ENCODE assay signal across 7 cellular contexts in genomic region chr3:15332405-15333098, GRCh38. TPM values are rescaled to one million over a fixed set of nuclear protein-coding genes. Genes with fewer than 3 reads are reported as not detected.
A peak's percentile ranks its signal among the peaks of the same experiment; 100 is the strongest.
DNase-seq lines count a peak whose midpoint lies in the region; ATAC-seq and TF ChIP-seq lines count a peak whose summit lies in the region.

TSS of gene SH3BP5 (minus strand) at chr3:15332586. CDS start at chr3:15332408, 178 bp downstream.

- peaks cover 48% of the 10 kb centered on the region for H3K4me1 Mint-ChIP-seq in HFFc6 (ENCODE audit: low read depth)
- H3K4me1 Mint-ChIP-seq in activated B cell treated with CpG ODN at 0.5 μM for 24 hours: peaks cover 62% of the 10 kb centered on the region

- intact Hi-C loops in activated B cell treated with CpG ODN at 0.5 μM for 24 hours (cut with micrococcal nuclease): loop anchor here (1.0 to 2.0 kb wide), 8 partner anchors 13 to 224 kb away; no protein-coding TSS in a partner anchor

- H3K9me3 Mint-ChIP-seq in HFFc6 (no peaks in the 10 kb centered on the region), activated B cell treated with CpG ODN at 0.5 μM for 24 hours (no peaks in the 10 kb centered on the region)

- H3K36me3 Mint-ChIP-seq in HFFc6 (ENCODE audit: low read depth) (peaks cover 7% of the 10 kb centered on the region), activated B cell treated with CpG ODN at 0.5 μM for 24 hours (ENCODE audit: low read depth) (peaks cover 34% of the 10 kb centered on the region)

- peaks cover 6% of the 10 kb centered on the region for H3K27me3 Mint-ChIP-seq in HFFc6 (ENCODE audit: insufficient read depth)
- no peaks in the 10 kb centered on the region for H3K27me3 Mint-ChIP-seq in activated B cell treated with CpG ODN at 0.5 μM for 24 hours

- DNase-seq in GM13976 (ENCODE audit: low spot score) (peak; percentile 89), HFFc6 (peak; percentile 36), NCI-H1105 (lab: John Stamatoyannopoulos, UW) (peak; percentile 21), activated B cell treated with CpG ODN at 0.5 μM for 24 hours (peak; percentile 80), islet precursor cell (peak; percentile 88)
- peak; percentile 64 for DNase-seq in central memory CD4-positive, alpha-beta T cell
- DNase-seq in stimulated activated CD4-positive, alpha-beta T cell treated with anti-CD3 and anti-CD28 coated beads, Interleukin-12 subunit alpha, Interleukin-12 subunit beta, amount 100 ng/mL, for 48 hours (ENCODE audit: low read depth in 2 of 3, low spot score in 1 of 3): peak; percentile 40 to 75 (median 62)

- H3K4me3 Mint-ChIP-seq in HFFc6 (peak within 1 kb of the TSS; percentile 88), activated B cell treated with CpG ODN at 0.5 μM for 24 hours (peak within 1 kb of the TSS; percentile 95)

- POLR2A ChIA-PET in activated B cell treated with CpG ODN at 0.5 μM for 24 hours (lab: Charles Lee): interaction anchor here (0.7 to 8.4 kb wide), 24 partner anchors 9 to 73 kb away, joined by 3 to 118 read pairs (median 4); no protein-coding TSS in a partner anchor

- CTCF ChIA-PET in activated B cell treated with CpG ODN at 0.5 μM for 24 hours (lab: Charles Lee): interaction anchor here (0.6 to 11.0 kb wide), 20 partner anchors 9 to 73 kb away, joined by 3 to 141 read pairs (median 6); no protein-coding TSS in a partner anchor

- TF ChIP-seq CTCF in GM13976 (IDR thresholded peaks at IDR 0.05; ENCODE audit: borderline replicate concordance, control extremely low read depth, extremely low read depth, insufficient read depth, missing control alignments) (peak; percentile 76), HFFc6 (IDR thresholded peaks at IDR 0.05) (peak; percentile 81), activated B cell treated with CpG ODN at 0.5 μM for 24 hours (IDR thresholded peaks at IDR 0.05) (no peak)

- in situ Hi-C loops in GM13976 (cut with MboI; ENCODE audit: low sequenced_read_pairs, unreplicated experiment): no loop called here

- peak; percentile 84 for ATAC-seq in activated B cell treated with CpG ODN at 0.5 μM for 24 hours (ENCODE audit: low read depth)

- peak within 1 kb of the TSS; percentile 57 for H3K27ac Mint-ChIP-seq in HFFc6
- H3K27ac Mint-ChIP-seq in activated B cell treated with CpG ODN at 0.5 μM for 24 hours: peak within 1 kb of the TSS; percentile 96

RNA-seq across cellular contexts. Expression of gene SH3BP5, which starts in this region (rescaled TPM):
- total RNA-seq in HFFc6 (2021; fragmentation: NEBNext Ultra II Directional; extraction: Animal tissue kit (Norgen Biotek cat#: 25700)): 10 to 100 TPM; 10.8 to 14.2 (median 11.9) TPM
- total RNA-seq in activated B cell treated with CpG ODN at 0.5 μM for 24 hours: 60.5 and 66.0 TPM in 2 replicates

Comparison
In these comparisons a context has a peak if more than half of its experiments do, and no peak if none do; other contexts are left out.
1. Peak in every context shown above with its lines: DNase-seq and ATAC-seq.
2. DNase-seq: peak in every context shown above with its lines; median percentile 89 in GM13976; 88 in islet precursor cell; 80 in activated B cell treated with CpG ODN at 0.5 μM for 24 hours; 64 in central memory CD4-positive, alpha-beta T cell; 62 in stimulated activated CD4-positive, alpha-beta T cell treated with anti-CD3 and anti-CD28 coated beads, Interleukin-12 subunit alpha, Interleukin-12 subunit beta, amount 100 ng/mL, for 48 hours; 36 in HFFc6; 21 in NCI-H1105.